ENCODE assay signal across 11 cellular contexts in the genomic region with DNA sequence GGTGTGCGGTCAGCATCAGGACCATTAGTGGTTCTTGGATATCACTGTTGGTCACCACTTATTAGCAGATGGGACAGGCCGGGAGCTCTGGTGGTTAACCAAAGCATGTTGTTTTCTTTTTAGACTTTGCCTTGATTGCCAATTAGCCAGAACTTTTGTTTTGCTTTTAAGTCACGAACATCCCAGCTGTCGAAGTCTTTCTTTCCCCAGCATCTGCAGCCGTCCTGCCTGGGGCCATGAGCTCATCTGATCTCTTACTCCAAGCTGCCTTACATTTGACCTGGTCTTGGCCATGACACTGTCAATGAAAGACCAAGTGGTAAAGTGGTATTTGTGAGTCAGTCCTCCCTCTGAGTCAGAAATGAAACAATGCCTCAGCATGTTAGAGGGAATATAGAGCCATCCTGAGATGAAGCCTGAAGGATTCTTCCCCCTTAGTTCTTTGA. TPM values are rescaled to one million over a fixed set of nuclear protein-coding genes. Genes with fewer than 3 reads are reported as not detected.
DNase-seq lines count a peak whose midpoint lies in the region; ATAC-seq and TF ChIP-seq lines count a peak whose summit lies in the region.
"Had no signal": no experiment of that assay in that cellular context is flagged by ENCODE, and none has a peak within 500 bp of the region (broad histone marks: within the 10 kb centered on the region; RNA-seq: fewer than 3 reads in every experiment).

No MANE protein-coding gene starts in this region.

- WGBS in psoas muscle, 3 donors, result 47 to 63% (median 47%) methylated on average over 5 of the region's 5 CpGs

- no peak overlapping the region for H3K27ac ChIP-seq in psoas muscle
- H3K27ac ChIP-seq in naive thymus-derived CD4-positive, alpha-beta T cell (ENCODE audit: low read depth, low read length), result no peak overlapping the region

- no peak for TF ChIP-seq CTCF in epithelial cell of esophagus (IDR thresholded peaks at IDR 0.05; ENCODE audit: insufficient read depth, low read depth, low read length, missing control alignments)
- no peak for TF ChIP-seq CTCF in psoas muscle (IDR thresholded peaks at IDR 0.05)

- no peak overlapping the region for H3K4me3 ChIP-seq in NT2/D1 (ENCODE audit: insufficient read length, low read depth)
- H3K4me3 ChIP-seq in epithelial cell of esophagus (ENCODE audit: low read length), result no peak overlapping the region
- no peak overlapping the region for H3K4me3 ChIP-seq in psoas muscle
- no peak overlapping the region for H3K4me3 ChIP-seq in naive thymus-derived CD4-positive, alpha-beta T cell (ENCODE audit: low read length)

- intact Hi-C loops in psoas muscle (cut with DNase I), result no loop called here
- intact Hi-C loops in naive thymus-derived CD4-positive, alpha-beta T cell (cut with micrococcal nuclease), result no loop called here

- peak in 3 of 4 donors; percentile 59 to 80 (median 78) for ATAC-seq in psoas muscle
- no peak for ATAC-seq in naive thymus-derived CD4-positive, alpha-beta T cell

- H3K4me1 ChIP-seq in NT2/D1 (ENCODE audit: insufficient read depth, insufficient read length) (peaks cover 6% of the 10 kb centered on the region), psoas muscle (no peaks in the 10 kb centered on the region)
- H3K4me1 ChIP-seq in naive thymus-derived CD4-positive, alpha-beta T cell (ENCODE audit: control insufficient read depth in 2 of 2, insufficient read depth in 2 of 2, low read length in 2 of 2), result no peaks in the 10 kb centered on the region

- H3K9me3 Mint-ChIP-seq in naive thymus-derived CD4-positive, alpha-beta T cell, result no peaks in the 10 kb centered on the region

- peaks cover 0 to 17% (median 5%) of the 10 kb centered on the region in 7 donors for H3K4me1 Mint-ChIP-seq in naive thymus-derived CD4-positive, alpha-beta T cell

- H3K27ac Mint-ChIP-seq in naive thymus-derived CD4-positive, alpha-beta T cell, result no peak overlapping the region

- H3K9me3 ChIP-seq in NT2/D1 (ENCODE audit: insufficient read depth, low read length) (peaks cover 2% of the 10 kb centered on the region; the same call in 1 of the 2 replicates), psoas muscle (no peaks in the 10 kb centered on the region)
- H3K9me3 ChIP-seq in naive thymus-derived CD4-positive, alpha-beta T cell (ENCODE audit: control insufficient read depth in 2 of 3, low read length in 3 of 3), result no peaks in the 10 kb centered on the region

- no peak overlapping the region for H3K9ac ChIP-seq in NT2/D1 (ENCODE audit: insufficient read length, low read depth)

- peaks cover 0 to 4% (median 0%) of the 10 kb centered on the region in 5 donors for H3K27me3 Mint-ChIP-seq in naive thymus-derived CD4-positive, alpha-beta T cell

- H3K36me3 ChIP-seq in NT2/D1 (ENCODE audit: insufficient read depth, insufficient read length, low read length), result no peaks in the 10 kb centered on the region
- no peaks in the 10 kb centered on the region for H3K36me3 ChIP-seq in psoas muscle (ENCODE audit: insufficient read depth in 1 of 2, low read depth in 1 of 2)
- H3K36me3 ChIP-seq in naive thymus-derived CD4-positive, alpha-beta T cell (ENCODE audit: control insufficient read depth in 2 of 3, insufficient read depth in 3 of 3, low read length in 3 of 3), result no peaks in the 10 kb centered on the region

- POLR2A ChIA-PET in naive thymus-derived CD4-positive, alpha-beta T cell (lab: Charles Lee), result no interaction called here

- H3K36me3 Mint-ChIP-seq in naive thymus-derived CD4-positive, alpha-beta T cell, result no peaks in the 10 kb centered on the region

- peak; percentile 98 for DNase-seq in GM04503 (ENCODE audit: low read depth)
- peak; percentile 86 for DNase-seq in NT2/D1 (ENCODE audit: low read depth, low spot score)
- DNase-seq in epithelial cell of esophagus (ENCODE audit: low read depth), result peak; percentile 87
- no peak for DNase-seq in psoas muscle
- DNase-seq in NOMO-1 treated with dmso at 0.1 percent for 144 hours (lab: John Stamatoyannopoulos, UW; ENCODE audit: unreplicated experiment), result no peak
- no peak for DNase-seq in NCI-H2196 (lab: John Stamatoyannopoulos, UW; ENCODE audit: unreplicated experiment)
- no peak for DNase-seq in naive thymus-derived CD4-positive, alpha-beta T cell
- DNase-seq in germinal center (ENCODE audit: low spot score), result no peak
- DNase-seq: activated T-cell treated with anti-CD3 and anti-CD28 coated beads for 4 hours, cortex of kidney, NCI-H1930 had no signal

- no peak overlapping the region for H3K4me3 Mint-ChIP-seq in naive thymus-derived CD4-positive, alpha-beta T cell

- no peaks in the 10 kb centered on the region for H3K27me3 ChIP-seq in NT2/D1 (ENCODE audit: insufficient read depth, insufficient read length)
- no peaks in the 10 kb centered on the region for H3K27me3 ChIP-seq in psoas muscle (ENCODE audit: insufficient read depth in 3 of 3, low read length in 2 of 3)
- H3K27me3 ChIP-seq in naive thymus-derived CD4-positive, alpha-beta T cell (ENCODE audit: control insufficient read depth in 2 of 2, insufficient read depth in 2 of 2, low read length in 2 of 2), result no peaks in the 10 kb centered on the region

- CTCF ChIA-PET in naive thymus-derived CD4-positive, alpha-beta T cell (lab: Charles Lee), result no interaction called here

RNA-seq across cellular contexts. Expression of a gene that starts 53.9 kb away (rescaled TPM):
- 10 to 100 TPM in 3 of 4 donors, 1 to 10 TPM in 1; 6.3 to 33.8 (median 24.9) TPM for total RNA-seq in psoas muscle
- polyA plus RNA-seq in psoas muscle, result 10 to 100 TPM in 1 of 3 donors, 1 to 10 TPM in 1, under 1 TPM in 1; 0.86 to 16.6 (median 1.2) TPM
- 10 to 100 TPM in 1 of 5 experiments, 1 to 10 TPM in 1, under 1 TPM in 1, not detected in 2; 0.22 to 18.4 (median 3.6) TPM for total RNA-seq in naive thymus-derived CD4-positive, alpha-beta T cell
- polyA plus RNA-seq in naive thymus-derived CD4-positive, alpha-beta T cell, result not detected

Comparison
In these comparisons a context has a peak if more than half of its experiments do, and no peak if none do; other contexts are left out.
1. DNase-seq: peak in GM04503 (single experiment), NT2/D1 (single experiment) and epithelial cell of esophagus (single experiment); none in psoas muscle (0 of 2), NOMO-1 treated with dmso at 0.1 percent for 144 hours (single experiment), NCI-H2196 (single experiment), naive thymus-derived CD4-positive, alpha-beta T cell (0 of 9) and germinal center (single experiment).